In the genomic region with DNA sequence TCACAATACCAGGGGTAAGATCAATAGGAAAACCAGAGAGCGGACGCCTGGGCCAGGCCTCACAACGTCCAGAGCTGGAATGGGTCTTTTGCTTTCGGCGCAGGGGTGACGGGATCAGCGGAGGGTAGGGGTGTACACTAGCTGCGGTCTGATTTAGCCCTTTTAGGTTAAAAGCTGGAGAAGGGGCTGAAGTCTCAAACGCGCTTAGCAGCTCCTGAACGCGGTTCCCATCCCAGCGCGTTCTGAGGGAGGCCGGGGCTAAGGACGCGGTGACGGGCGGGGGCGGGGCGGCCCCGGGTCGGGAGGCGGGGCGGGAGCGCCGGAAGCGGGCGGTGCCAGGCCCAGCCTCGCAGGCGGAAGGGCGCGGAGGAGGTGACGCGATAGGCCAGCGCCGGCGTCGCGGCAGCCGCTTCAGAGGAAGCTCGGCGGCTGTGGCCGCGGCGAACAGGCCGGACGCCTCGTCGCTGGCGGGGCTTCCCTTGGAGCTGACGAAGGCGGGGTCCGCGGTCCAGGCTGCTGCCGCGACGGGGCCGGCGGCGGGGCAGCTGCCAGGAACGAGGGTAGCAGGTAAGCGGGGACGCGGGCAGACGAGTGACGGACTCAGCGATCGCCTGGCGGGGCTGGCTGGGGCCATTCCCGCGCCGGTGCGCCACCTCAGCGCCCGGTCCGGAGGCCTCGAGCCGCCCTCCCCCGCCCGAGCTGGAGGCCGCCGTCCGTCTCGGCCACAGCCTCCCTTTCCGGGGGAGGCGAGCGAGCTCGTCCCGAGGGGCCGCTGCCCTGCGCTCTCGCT, we compare ENCODE assay signal across 8 cellular contexts. TPM values are rescaled to one million over a fixed set of nuclear protein-coding genes. Genes with fewer than 3 reads are reported as not detected.
DNase-seq lines count a peak whose midpoint lies in the region; ATAC-seq and TF ChIP-seq lines count a peak whose summit lies in the region.

A gene with protein sequence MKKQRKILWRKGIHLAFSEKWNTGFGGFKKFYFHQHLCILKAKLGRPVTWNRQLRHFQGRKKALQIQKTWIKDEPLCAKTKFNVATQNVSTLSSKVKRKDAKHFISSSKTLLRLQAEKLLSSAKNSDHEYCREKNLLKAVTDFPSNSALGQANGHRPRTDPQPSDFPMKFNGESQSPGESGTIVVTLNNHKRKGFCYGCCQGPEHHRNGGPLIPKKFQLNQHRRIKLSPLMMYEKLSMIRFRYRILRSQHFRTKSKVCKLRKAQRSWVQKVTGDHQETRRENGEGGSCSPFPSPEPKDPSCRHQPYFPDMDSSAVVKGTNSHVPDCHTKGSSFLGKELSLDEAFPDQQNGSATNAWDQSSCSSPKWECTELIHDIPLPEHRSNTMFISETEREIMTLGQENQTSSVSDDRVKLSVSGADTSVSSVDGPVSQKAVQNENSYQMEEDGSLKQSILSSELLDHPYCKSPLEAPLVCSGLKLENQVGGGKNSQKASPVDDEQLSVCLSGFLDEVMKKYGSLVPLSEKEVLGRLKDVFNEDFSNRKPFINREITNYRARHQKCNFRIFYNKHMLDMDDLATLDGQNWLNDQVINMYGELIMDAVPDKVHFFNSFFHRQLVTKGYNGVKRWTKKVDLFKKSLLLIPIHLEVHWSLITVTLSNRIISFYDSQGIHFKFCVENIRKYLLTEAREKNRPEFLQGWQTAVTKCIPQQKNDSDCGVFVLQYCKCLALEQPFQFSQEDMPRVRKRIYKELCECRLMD (plus strand): TSS at position 414 of the 790 bp plus-strand sequence. CDS start 17,262 bp downstream, outside the sequence.

- H3K79me2 ChIP-seq in DND-41 (ENCODE audit: insufficient read depth, low read length) (peaks cover 50% of the 10 kb centered on the region), GM23248 (ENCODE audit: insufficient read depth) (peaks cover 48% of the 10 kb centered on the region), Karpas-422 (ENCODE audit: low read length) (peaks cover 50% of the 10 kb centered on the region)

- WGBS in GM23248 (ENCODE audit: low coverage in 1 of 2, low lambda C conversion rate in 2 of 2, missing lambda C conversion rate in 2 of 2), 2 experiments, result 1 to 2% methylated on average over 47 to 75 of the region's 93 CpGs

- peak; percentile 95 to 97 for TF ChIP-seq POLR2A in Peyer's patch (IDR thresholded peaks at IDR 0.05)

- ATAC-seq in DND-41 (ENCODE audit: insufficient read depth, low read depth), result peak; percentile 96
- ATAC-seq in esophagus mucosa, result peak; percentile 99

- H3K4me2 ChIP-seq in DND-41 (ENCODE audit: insufficient read depth, low read length), result peak within 1 kb of the TSS; percentile 67
- H3K4me2 ChIP-seq in GM23248 (ENCODE audit: unreplicated experiment), result peak within 1 kb of the TSS; percentile 94
- peak within 1 kb of the TSS; percentile 94 for H3K4me2 ChIP-seq in Karpas-422 (ENCODE audit: low read depth, low read length, poor library complexity, severe bottlenecking)

- H3K27me3 ChIP-seq in DND-41 (ENCODE audit: insufficient read depth, low read length, poor library complexity) (no peaks in the 10 kb centered on the region), GM23248 (replicated peaks; ENCODE audit: insufficient read depth) (no peaks in the 10 kb centered on the region), Karpas-422 (ENCODE audit: low read length) (no peaks in the 10 kb centered on the region), Peyer's patch (no peaks in the 10 kb centered on the region), muscle layer of colon (ENCODE audit: control insufficient read depth in 1 of 2, insufficient read depth in 2 of 2, low read length in 2 of 2) (no peaks in the 10 kb centered on the region)

- H4K20me1 ChIP-seq in DND-41 (ENCODE audit: insufficient read depth, low read length), result peaks cover 30% of the 10 kb centered on the region
- no peaks in the 10 kb centered on the region for H4K20me1 ChIP-seq in GM23248 (ENCODE audit: insufficient read depth)
- peaks cover 26% of the 10 kb centered on the region; the same call in 1 of the 2 replicates for H4K20me1 ChIP-seq in Karpas-422 (ENCODE audit: insufficient read depth, low read depth, low read length)

- H3K9ac ChIP-seq in DND-41 (ENCODE audit: low read depth, low read length) (peak within 1 kb of the TSS; percentile 85), GM23248 (peak within 1 kb of the TSS; percentile 91), Karpas-422 (ENCODE audit: low read length) (peak within 1 kb of the TSS; percentile 82), muscle layer of colon (ENCODE audit: low read length) (peak within 1 kb of the TSS; percentile 79)

- H3K4me1 ChIP-seq in DND-41 (ENCODE audit: insufficient read depth, low read length), result peaks cover 33% of the 10 kb centered on the region
- peaks cover 8% of the 10 kb centered on the region; the same call in 1 of the 2 replicates for H3K4me1 ChIP-seq in GM23248 (ENCODE audit: insufficient read depth)
- peaks cover 37% of the 10 kb centered on the region for H3K4me1 ChIP-seq in Karpas-422 (ENCODE audit: low read length)
- H3K4me1 ChIP-seq in Peyer's patch, result peaks cover 0 to 24% (median 7%) of the 10 kb centered on the region in 4 donors
- peaks cover 8% of the 10 kb centered on the region for H3K4me1 ChIP-seq in muscle layer of colon (ENCODE audit: insufficient read depth, low read length)

- H3K4me3 ChIP-seq in DND-41 (ENCODE audit: low read depth in 1 of 2, low read length in 2 of 2) (peak within 1 kb of the TSS; percentile 59 to 68), GM23248 (peak within 1 kb of the TSS; percentile 85), Karpas-422 (ENCODE audit: low read length) (peak within 1 kb of the TSS; percentile 85), Peyer's patch (peak within 1 kb of the TSS; percentile 71 to 90 (median 80)), muscle layer of colon (ENCODE audit: low read depth in 1 of 2, low read length in 2 of 2) (peak within 1 kb of the TSS; percentile 86 to 92)

- H3K27ac ChIP-seq in DND-41 (ENCODE audit: low read length) (peak within 1 kb of the TSS; percentile 78), GM23248 (peak within 1 kb of the TSS; percentile 87), Karpas-422 (ENCODE audit: low read length) (peak within 1 kb of the TSS; percentile 32; the same call in 1 of the 2 replicates), Peyer's patch (peak within 1 kb of the TSS; percentile 88 to 97 (median 93)), muscle layer of colon (ENCODE audit: low read depth, low read length) (peak within 1 kb of the TSS; percentile 84)

- H3K9me3 ChIP-seq in DND-41 (ENCODE audit: insufficient read depth, low read length, severe bottlenecking) (no peaks in the 10 kb centered on the region), GM23248 (ENCODE audit: low read depth) (no peaks in the 10 kb centered on the region), Karpas-422 (ENCODE audit: low read length) (no peaks in the 10 kb centered on the region), Peyer's patch (no peaks in the 10 kb centered on the region), muscle layer of colon (ENCODE audit: low read length) (no peaks in the 10 kb centered on the region)

- peaks cover 13% of the 10 kb centered on the region for H3K36me3 ChIP-seq in DND-41 (ENCODE audit: insufficient read depth, low read length)
- H3K36me3 ChIP-seq in GM23248 (ENCODE audit: low read depth), result no peaks in the 10 kb centered on the region; the same call in 1 of the 2 replicates
- H3K36me3 ChIP-seq in Karpas-422 (ENCODE audit: insufficient read depth, low read length), result peaks cover 12% of the 10 kb centered on the region
- H3K36me3 ChIP-seq in Peyer's patch, result peaks cover 0 to 9% (median 0%) of the 10 kb centered on the region in 3 donors
- no peaks in the 10 kb centered on the region for H3K36me3 ChIP-seq in muscle layer of colon (ENCODE audit: insufficient read depth, low read length)

- DNase-seq in DND-41, result peak; percentile 91
- DNase-seq in GM23248, result peak; percentile 97
- peak; percentile 98 for DNase-seq in Karpas-422
- peak; percentile 87 to 96 (median 96) for DNase-seq in Peyer's patch
- peak; percentile 89 to 93 for DNase-seq in activated T-cell treated with anti-CD3 and anti-CD28 coated beads, Interleukin-2, amount 50 U/mL, for 48 hours
- peak; percentile 76 to 81 for DNase-seq in stimulated activated CD8-positive, alpha-beta memory T cell treated with anti-CD3 and anti-CD28 coated beads, Interleukin-7, amount 100 ng/mL, for 1 hour (ENCODE audit: low read depth in 2 of 2)

- H2AFZ ChIP-seq in DND-41 (ENCODE audit: low read depth, low read length), result peak within 1 kb of the TSS; percentile 96
- peak within 1 kb of the TSS; percentile 97 for H2AFZ ChIP-seq in GM23248
- H2AFZ ChIP-seq in Karpas-422 (ENCODE audit: low read length), result peak within 1 kb of the TSS; percentile 49

- H3K9me2 ChIP-seq in GM23248 (ENCODE audit: insufficient read depth) (no peaks in the 10 kb centered on the region), Karpas-422 (replicated peaks; ENCODE audit: insufficient read depth, low read length) (no peaks in the 10 kb centered on the region)

- H3F3A ChIP-seq in GM23248 (ENCODE audit: insufficient read depth), result peaks cover 12% of the 10 kb centered on the region

- TF ChIP-seq CTCF in DND-41 (IDR thresholded peaks at IDR 0.05; ENCODE audit: borderline replicate concordance, extremely low read depth, low read length, poor library complexity, severe bottlenecking) (no peak), Peyer's patch (IDR thresholded peaks at IDR 0.05) (no peak)

- in situ Hi-C loops in GM23248 (cut with MboI), result no loop called here

RNA-seq across cellular contexts. Expression of the gene that starts here (rescaled TPM):
- 30.2 and 36.2 TPM in 2 replicates for total RNA-seq in GM23248 (2014; rRNA removed; shearing (Covaris generic))
- polyA plus RNA-seq in GM23248 (2016; fragmentation: Nextera tagmentation; extraction: Ambion mirVana), result 16.2 and 16.9 TPM in 2 replicates
- 53.8 and 73.3 TPM in 2 replicates for total RNA-seq in Karpas-422 (2014; rRNA removed; shearing (Covaris generic); ENCODE audit: low replicate concordance)
- total RNA-seq in Peyer's patch (10 to 100 TPM; 29.6 to 75.1 (median 36.9) TPM), esophagus mucosa (16.1 TPM)

Comparison
In these comparisons a context has a peak if more than half of its experiments do, and no peak if none do; other contexts are left out.
1. Peak in every context shown above with its lines: DNase-seq, ATAC-seq, H3K4me3 ChIP-seq and H3K27ac ChIP-seq.
2. H3K27ac ChIP-seq: peak in every context shown above with its lines; median percentile 93 in Peyer's patch; 87 in GM23248; 84 in muscle layer of colon; 78 in DND-41; 32 in Karpas-422.